11 cellular contexts compared by ENCODE assay signal in the genomic region with DNA sequence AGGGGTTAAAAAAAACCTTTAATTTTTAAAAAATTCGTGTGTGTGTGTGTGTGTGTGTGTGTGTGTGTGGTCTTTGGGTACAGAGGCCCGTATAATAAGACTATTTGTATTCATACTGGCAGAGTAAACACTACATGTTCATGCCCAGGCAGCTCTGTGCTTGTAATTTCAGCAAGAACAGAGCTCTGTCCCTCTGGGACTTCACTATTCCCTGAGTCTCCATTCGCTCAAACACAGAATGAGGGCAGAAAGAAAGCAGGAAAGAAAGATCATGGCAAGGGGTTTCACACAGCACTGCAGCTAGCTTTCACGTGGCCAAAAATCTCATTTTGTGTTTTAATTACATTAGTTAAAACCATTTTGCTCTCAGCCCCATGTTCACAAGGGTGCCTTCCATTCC.
A peak's percentile ranks its signal among the peaks of the same experiment; 100 is the strongest.
DNase-seq lines count a peak whose midpoint lies in the region; ATAC-seq and TF ChIP-seq lines count a peak whose summit lies in the region.
"Had no signal": no experiment of that assay in that cellular context is flagged by ENCODE, and none has a peak within 500 bp of the region (broad histone marks: within the 10 kb centered on the region; RNA-seq: fewer than 3 reads in every experiment).

No MANE protein-coding gene starts in this region.

- DNase-seq in NCI-H1092 (lab: John Stamatoyannopoulos, UW) (peak; percentile 30), NCI-H345 (lab: John Stamatoyannopoulos, UW) (peak; percentile 73), epithelial cell of esophagus (ENCODE audit: low read depth) (peak; percentile 61), putamen (ENCODE audit: low spot score) (peak; percentile 27), uterus (no peak)
- DNase-seq: activated CD4-positive, alpha-beta memory T cell treated with anti-CD3 and anti-CD28 coated beads, Interleukin-2, amount 10 ng/mL, durations not matched to agents 7 days and 5 days; CD4-positive, alpha-beta T cell; PC-9 had no signal

- H3K27me3 ChIP-seq in uterus = no peaks in the 10 kb centered on the region
- H3K27me3 ChIP-seq: right atrium auricular region had no signal

- H3K27ac ChIP-seq in uterus = no peak overlapping the region
- H3K27ac ChIP-seq: PC-9, right atrium auricular region had no signal

- ATAC-seq in HG03565 (IDR thresholded peaks at IDR 0.05; ENCODE audit: unreplicated experiment) (no peak), HG03342 (IDR thresholded peaks at IDR 0.05; ENCODE audit: unreplicated experiment) (no peak)

- H3K4me1 ChIP-seq in uterus = no peaks in the 10 kb centered on the region
- H3K4me1 ChIP-seq: right atrium auricular region had no signal

- TF ChIP-seq CTCF in epithelial cell of esophagus (IDR thresholded peaks at IDR 0.05; ENCODE audit: insufficient read depth, low read depth, low read length, missing control alignments) = no peak
- TF ChIP-seq CTCF in uterus (IDR thresholded peaks at IDR 0.05) = no peak

- intact Hi-C loops in uterus (cut with DNase I; ENCODE audit: low total_unique reads) = no loop called here

- no peak for TF ChIP-seq POLR2A in uterus (IDR thresholded peaks at IDR 0.05)

- H3K4me3 ChIP-seq in epithelial cell of esophagus (ENCODE audit: low read length) (no peak overlapping the region), uterus (no peak overlapping the region)
- H3K4me3 ChIP-seq: PC-9, right atrium auricular region had no signal

- no peaks in the 10 kb centered on the region for H3K36me3 ChIP-seq in uterus

- no peaks in the 10 kb centered on the region for H3K9me3 ChIP-seq in uterus
- H3K9me3 ChIP-seq: right atrium auricular region had no signal

Comparison
In these comparisons a context has a peak if more than half of its experiments do, and no peak if none do; other contexts are left out.
1. DNase-seq: peak in NCI-H1092 (single experiment), NCI-H345 (single experiment), epithelial cell of esophagus (single experiment) and putamen (single experiment); none in uterus (0 of 2).